23 cellular contexts compared by ENCODE assay signal in the genomic region with DNA sequence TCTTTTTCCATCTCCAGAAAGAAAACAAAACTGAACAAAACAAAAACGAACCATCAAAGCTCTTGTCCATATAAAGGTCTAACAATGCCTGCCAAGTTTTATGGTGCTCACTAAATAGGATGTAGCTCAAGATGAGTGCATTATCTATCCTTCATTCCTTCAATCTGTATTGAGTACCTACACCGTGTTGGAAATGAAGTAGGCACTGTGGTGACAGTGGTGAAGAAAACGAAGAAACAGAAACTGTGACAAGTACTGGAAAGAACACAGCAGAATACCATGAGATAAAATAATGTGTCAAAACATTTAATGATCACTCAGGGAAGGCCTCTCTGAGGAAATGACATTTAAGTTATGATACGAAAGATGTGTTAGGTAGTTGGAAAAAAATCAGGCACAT. TPM values are rescaled to one million over a fixed set of nuclear protein-coding genes. Genes with fewer than 3 reads are reported as not detected.
DNase-seq lines count a peak whose midpoint lies in the region; ATAC-seq and TF ChIP-seq lines count a peak whose summit lies in the region.
"Had no signal": no experiment of that assay in that cellular context is flagged by ENCODE, and none has a peak within 500 bp of the region (broad histone marks: within the 10 kb centered on the region; RNA-seq: fewer than 3 reads in every experiment).

No MANE protein-coding gene starts in this region.

- intact Hi-C loops in activated T-helper 2 cell treated with anti-CD3 and anti-CD28 coated beads, Interferon-gamma antibody, Interleukin-2, Interleukin-4, amounts not matched to agents 10 μg/mL and 5 μg/mL and 100 μg/mL, durations not matched to agents 14 hours and 24 hours and 36 hours (cut with micrococcal nuclease) = loop anchor here (1.0 to 2.0 kb wide), 2 partner anchors 37 to 178 kb away; a partner anchor contains a TSS

- peak overlapping the region; percentile 58 for H3K4me3 Mint-ChIP-seq in activated CD8-positive, alpha-beta memory T cell treated with anti-CD3 and anti-CD28 coated beads, Interleukin-2, amount 10 ng/mL, durations not matched to agents 7 days and 5 days
- peak overlapping the region; percentile 56 for H3K4me3 Mint-ChIP-seq in activated T-helper 2 cell treated with anti-CD3 and anti-CD28 coated beads, Interferon-gamma antibody, Interleukin-2, Interleukin-4, amounts not matched to agents 10 μg/mL and 5 μg/mL and 100 μg/mL, durations not matched to agents 14 hours and 24 hours and 36 hours (ENCODE audit: low read depth)
- no peak overlapping the region for H3K4me3 Mint-ChIP-seq in progenitor cell of endocrine pancreas (ENCODE audit: low read depth)
- H3K4me3 Mint-ChIP-seq: endodermal cell had no signal

- H3K27me3 ChIP-seq in GM23248 (replicated peaks; ENCODE audit: insufficient read depth) = no peaks in the 10 kb centered on the region
- H3K27me3 ChIP-seq: thyroid gland had no signal

- CTCF ChIA-PET in activated CD8-positive, alpha-beta memory T cell treated with anti-CD3 and anti-CD28 coated beads, Interleukin-2, amount 10 ng/mL, durations not matched to agents 7 days and 5 days (lab: Charles Lee) = interaction anchor here (1.1 kb wide), 1 partner anchor 9 kb away, joined by 3 read pairs; no protein-coding TSS in a partner anchor

- H3F3A ChIP-seq in GM23248 (ENCODE audit: insufficient read depth) = peaks cover 69% of the 10 kb centered on the region

- no peak overlapping the region for H3K4me3 ChIP-seq in GM23248
- H3K4me3 ChIP-seq: lung, prostate gland, thyroid gland had no signal

- H2AFZ ChIP-seq in GM23248 = no peak overlapping the region

- no peak for DNase-seq in activated CD8-positive, alpha-beta memory T cell treated with anti-CD3 and anti-CD28 coated beads, Interleukin-2, amount 10 ng/mL, durations not matched to agents 7 days and 5 days
- DNase-seq in activated CD8-positive, alpha-beta memory T cell treated with anti-CD3 and anti-CD28 coated beads, Interleukin-2, amount 50 U/mL, for 48 hours = no peak
- no peak for DNase-seq in GM23248
- no peak for DNase-seq in activated T-helper 2 cell treated with anti-CD3 and anti-CD28 coated beads, Interferon-gamma antibody, Interleukin-2, Interleukin-4, amounts not matched to agents 10 μg/mL and 5 μg/mL and 100 μg/mL, durations not matched to agents 14 hours and 24 hours and 36 hours (ENCODE audit: low spot score)
- DNase-seq in progenitor cell of endocrine pancreas (ENCODE audit: low spot score, unreplicated experiment) = no peak
- no peak for DNase-seq in AML-193 (lab: John Stamatoyannopoulos, UW)
- DNase-seq in DMS 273 treated with DMSO at 0.1 percent for 48 hours (lab: John Stamatoyannopoulos, UW) = no peak
- DNase-seq in substantia nigra (lab: John Stamatoyannopoulos, UW) = no peak
- DNase-seq: activated CD4-positive, CD25-positive, alpha-beta regulatory T cell; anterior cingulate cortex; cerebellar nuclear complex; DND-41; endodermal cell; head of caudate nucleus; naive B cell; NCI-H526; OCI-M1; SIG-M5; stimulated activated CD8-positive, alpha-beta memory T cell treated with anti-CD3 and anti-CD28 coated beads, Interleukin-4, amount 100 ng/mL, for 48 hours; thyroid gland had no signal

- TF ChIP-seq CTCF in progenitor cell of endocrine pancreas (IDR thresholded peaks at IDR 0.05; ENCODE audit: unreplicated experiment) = no peak

- peaks cover 48% of the 10 kb centered on the region for H3K36me3 Mint-ChIP-seq in activated CD8-positive, alpha-beta memory T cell treated with anti-CD3 and anti-CD28 coated beads, Interleukin-2, amount 10 ng/mL, durations not matched to agents 7 days and 5 days
- peaks cover 76% of the 10 kb centered on the region for H3K36me3 Mint-ChIP-seq in activated T-helper 2 cell treated with anti-CD3 and anti-CD28 coated beads, Interferon-gamma antibody, Interleukin-2, Interleukin-4, amounts not matched to agents 10 μg/mL and 5 μg/mL and 100 μg/mL, durations not matched to agents 14 hours and 24 hours and 36 hours (ENCODE audit: low read depth)
- H3K36me3 Mint-ChIP-seq in progenitor cell of endocrine pancreas (ENCODE audit: insufficient read depth) = peaks cover 33% of the 10 kb centered on the region

- H3K79me2 ChIP-seq in GM23248 (ENCODE audit: insufficient read depth) = peaks cover 98% of the 10 kb centered on the region

- H3K9me3 Mint-ChIP-seq in activated CD8-positive, alpha-beta memory T cell treated with anti-CD3 and anti-CD28 coated beads, Interleukin-2, amount 10 ng/mL, durations not matched to agents 7 days and 5 days (ENCODE audit: low read depth) = no peaks in the 10 kb centered on the region
- H3K9me3 Mint-ChIP-seq in activated T-helper 2 cell treated with anti-CD3 and anti-CD28 coated beads, Interferon-gamma antibody, Interleukin-2, Interleukin-4, amounts not matched to agents 10 μg/mL and 5 μg/mL and 100 μg/mL, durations not matched to agents 14 hours and 24 hours and 36 hours = peaks cover 6% of the 10 kb centered on the region
- H3K9me3 Mint-ChIP-seq in progenitor cell of endocrine pancreas (ENCODE audit: low read depth) = peaks cover 4% of the 10 kb centered on the region
- H3K9me3 Mint-ChIP-seq: endodermal cell had no signal

- ATAC-seq in activated CD8-positive, alpha-beta memory T cell treated with anti-CD3 and anti-CD28 coated beads, Interleukin-2, amount 10 ng/mL, durations not matched to agents 7 days and 5 days = peak; percentile 55

- no peaks in the 10 kb centered on the region for H3K27me3 Mint-ChIP-seq in activated CD8-positive, alpha-beta memory T cell treated with anti-CD3 and anti-CD28 coated beads, Interleukin-2, amount 10 ng/mL, durations not matched to agents 7 days and 5 days
- no peaks in the 10 kb centered on the region for H3K27me3 Mint-ChIP-seq in activated T-helper 2 cell treated with anti-CD3 and anti-CD28 coated beads, Interferon-gamma antibody, Interleukin-2, Interleukin-4, amounts not matched to agents 10 μg/mL and 5 μg/mL and 100 μg/mL, durations not matched to agents 14 hours and 24 hours and 36 hours (ENCODE audit: low read depth)
- no peaks in the 10 kb centered on the region for H3K27me3 Mint-ChIP-seq in progenitor cell of endocrine pancreas

- no peak overlapping the region for H3K4me2 ChIP-seq in GM23248 (ENCODE audit: unreplicated experiment)

- no peak overlapping the region for H3K9ac ChIP-seq in GM23248

- no peaks in the 10 kb centered on the region for H3K9me3 ChIP-seq in GM23248 (ENCODE audit: low read depth)
- H3K9me3 ChIP-seq: prostate gland, thyroid gland had no signal

- H3K4me1 ChIP-seq in GM23248 (ENCODE audit: insufficient read depth) = peaks cover 49% of the 10 kb centered on the region
- H3K4me1 ChIP-seq: prostate gland had no signal

- 0 out of 2 replicates have a peak overlapping the region, but pooled peaks have one; percentile 6 for H3K27ac ChIP-seq in GM23248
- H3K27ac ChIP-seq in substantia nigra (ENCODE audit: low read depth, low read length, poor library complexity, severe bottlenecking) = no peak overlapping the region
- H3K27ac ChIP-seq: C4-2B, prostate gland, thyroid gland had no signal

- in situ Hi-C loops in GM23248 (cut with MboI) = no loop called here

- peak overlapping the region; percentile 91 for H3K27ac Mint-ChIP-seq in activated CD8-positive, alpha-beta memory T cell treated with anti-CD3 and anti-CD28 coated beads, Interleukin-2, amount 10 ng/mL, durations not matched to agents 7 days and 5 days
- H3K27ac Mint-ChIP-seq in activated T-helper 2 cell treated with anti-CD3 and anti-CD28 coated beads, Interferon-gamma antibody, Interleukin-2, Interleukin-4, amounts not matched to agents 10 μg/mL and 5 μg/mL and 100 μg/mL, durations not matched to agents 14 hours and 24 hours and 36 hours = peak overlapping the region; percentile 92
- peak overlapping the region; percentile 42 for H3K27ac Mint-ChIP-seq in progenitor cell of endocrine pancreas
- H3K27ac Mint-ChIP-seq: endodermal cell had no signal

- H4K20me1 ChIP-seq in GM23248 (ENCODE audit: insufficient read depth) = no peaks in the 10 kb centered on the region

- H3K9me2 ChIP-seq in GM23248 (ENCODE audit: insufficient read depth) = no peaks in the 10 kb centered on the region

- H3K36me3 ChIP-seq in GM23248 (ENCODE audit: low read depth) = peaks cover 14% of the 10 kb centered on the region
- H3K36me3 ChIP-seq: prostate gland, thyroid gland had no signal

- H3K4me1 Mint-ChIP-seq in activated CD8-positive, alpha-beta memory T cell treated with anti-CD3 and anti-CD28 coated beads, Interleukin-2, amount 10 ng/mL, durations not matched to agents 7 days and 5 days = peaks cover 80% of the 10 kb centered on the region
- peaks cover 74% of the 10 kb centered on the region for H3K4me1 Mint-ChIP-seq in activated T-helper 2 cell treated with anti-CD3 and anti-CD28 coated beads, Interferon-gamma antibody, Interleukin-2, Interleukin-4, amounts not matched to agents 10 μg/mL and 5 μg/mL and 100 μg/mL, durations not matched to agents 14 hours and 24 hours and 36 hours (ENCODE audit: low read depth)
- peaks cover 20% of the 10 kb centered on the region for H3K4me1 Mint-ChIP-seq in progenitor cell of endocrine pancreas (ENCODE audit: low read depth)

- WGBS in GM23248 (ENCODE audit: low coverage in 1 of 2, low lambda C conversion rate in 2 of 2, missing lambda C conversion rate in 2 of 2), 2 experiments = 71 to 76% methylated on average over 4 of the region's 4 CpGs

RNA-seq across cellular contexts. Expression of a gene that starts 36.2 kb away (rescaled TPM):
- total RNA-seq in activated CD8-positive, alpha-beta memory T cell treated with anti-CD3 and anti-CD28 coated beads, Interleukin-2, amount 10 ng/mL, durations not matched to agents 7 days and 5 days = 100 to 1,000 TPM; 125 to 158 TPM
- total RNA-seq in GM23248 (2014; rRNA removed; shearing (Covaris generic)) = 36.6 and 60.7 TPM in 2 replicates
- 36.4 and 41.9 TPM in 2 replicates for polyA plus RNA-seq in GM23248 (2016; fragmentation: Nextera tagmentation; extraction: Ambion mirVana)
- 146 and 152 TPM in 2 replicates for total RNA-seq in activated T-helper 2 cell treated with anti-CD3 and anti-CD28 coated beads, Interferon-gamma antibody, Interleukin-2, Interleukin-4, amounts not matched to agents 10 μg/mL and 5 μg/mL and 100 μg/mL, durations not matched to agents 14 hours and 24 hours and 36 hours
- 64.1 and 69.8 TPM in 2 replicates for total RNA-seq in progenitor cell of endocrine pancreas

Comparison
In these comparisons a context has a peak if more than half of its experiments do, and no peak if none do; other contexts are left out.
1. H3K27ac Mint-ChIP-seq: peak in every context shown above with its lines; median percentile 92 in activated T-helper 2 cell treated with anti-CD3 and anti-CD28 coated beads, Interferon-gamma antibody, Interleukin-2, Interleukin-4, amounts not matched to agents 10 μg/mL and 5 μg/mL and 100 μg/mL, durations not matched to agents 14 hours and 24 hours and 36 hours; 91 in activated CD8-positive, alpha-beta memory T cell treated with anti-CD3 and anti-CD28 coated beads, Interleukin-2, amount 10 ng/mL, durations not matched to agents 7 days and 5 days; 42 in progenitor cell of endocrine pancreas.